8 cellular contexts compared by ENCODE assay signal in genomic region chr21:27700974-27701614, GRCh38.
DNase-seq lines count a peak whose midpoint lies in the region; ATAC-seq, FAIRE-seq and TF ChIP-seq lines count a peak whose summit lies in the region.

No MANE protein-coding gene starts in this region.

- peak; percentile 41 for FAIRE-seq in small intestine (lab: Jason Lieb, UNC)

- H3K9me3 ChIP-seq in body of pancreas, result no peaks in the 10 kb centered on the region
- H3K9me3 ChIP-seq in small intestine (ENCODE audit: control insufficient read depth, low read depth), result no peaks in the 10 kb centered on the region

- no peaks in the 10 kb centered on the region for H3K4me1 ChIP-seq in body of pancreas
- H3K4me1 ChIP-seq in small intestine (ENCODE audit: control insufficient read depth in 2 of 2, insufficient read depth in 1 of 2, low read depth in 1 of 2, low read length in 1 of 2), result no peaks in the 10 kb centered on the region

- no peak overlapping the region for H3K27ac ChIP-seq in body of pancreas
- no peak overlapping the region for H3K27ac ChIP-seq in small intestine (ENCODE audit: low read depth in 1 of 2, low read length in 1 of 2)

- ATAC-seq in body of pancreas (peak; percentile 96), GM21360 (IDR thresholded peaks at IDR 0.05; ENCODE audit: unreplicated experiment) (no peak)

- H3K27me3 ChIP-seq in body of pancreas, result no peaks in the 10 kb centered on the region
- H3K27me3 ChIP-seq in small intestine (ENCODE audit: control insufficient read depth in 2 of 2, insufficient read depth in 2 of 2, low read length in 2 of 2), result no peaks in the 10 kb centered on the region

- intact Hi-C loops in body of pancreas (cut with DNase I), result no loop called here

- no peak overlapping the region for H3K4me3 ChIP-seq in body of pancreas
- no peak overlapping the region for H3K4me3 ChIP-seq in small intestine (ENCODE audit: low read depth in 1 of 2, low read length in 2 of 2)

- TF ChIP-seq POLR2A in body of pancreas (IDR thresholded peaks at IDR 0.05), result no peak

- TF ChIP-seq CTCF in GM20000 (IDR thresholded peaks at IDR 0.05; ENCODE audit: extremely low read depth, missing control alignments), result peak; percentile 39
- peak; percentile 42 to 92 (median 85) for TF ChIP-seq CTCF in body of pancreas (IDR thresholded peaks at IDR 0.05)

- WGBS in body of pancreas, 2 donors, result 3 to 11% methylated on average over 14 of the region's 14 CpGs
- WGBS in small intestine, 3 donors, result 3 to 10% (median 5%) methylated on average over 14 of the region's 14 CpGs

- peak; percentile 89 for DNase-seq in Ammon's horn (ENCODE audit: low spot score)
- peak; percentile 49 for DNase-seq in GM20000 (ENCODE audit: low spot score)
- peak; percentile 41 for DNase-seq in NCI-H146 (lab: John Stamatoyannopoulos, UW)
- peak; percentile 23 for DNase-seq in T-helper 9 cell
- DNase-seq in body of pancreas, result peak; percentile 84 to 90 (median 88)
- DNase-seq in iPS DF 4.7 (ENCODE audit: extremely low read depth, low spot score), result peak; percentile 33
- DNase-seq in small intestine, result peak; percentile 75

- H3K36me3 ChIP-seq in body of pancreas (replicated peaks in 1 of 2; ENCODE audit: insufficient read depth in 1 of 2, low read depth in 2 of 2), result no peaks in the 10 kb centered on the region
- H3K36me3 ChIP-seq in small intestine (ENCODE audit: control insufficient read depth in 2 of 2, insufficient read depth in 2 of 2, low read length in 2 of 2), result no peaks in the 10 kb centered on the region

Comparison
In these comparisons a context has a peak if more than half of its experiments do, and no peak if none do; other contexts are left out.
1. DNase-seq: peak in every context shown above with its lines; median percentile 89 in Ammon's horn; 88 in body of pancreas; 75 in small intestine; 49 in GM20000; 41 in NCI-H146; 33 in iPS DF 4.7; 23 in T-helper 9 cell.